17 cellular contexts compared by ENCODE assay signal in the genomic region with DNA sequence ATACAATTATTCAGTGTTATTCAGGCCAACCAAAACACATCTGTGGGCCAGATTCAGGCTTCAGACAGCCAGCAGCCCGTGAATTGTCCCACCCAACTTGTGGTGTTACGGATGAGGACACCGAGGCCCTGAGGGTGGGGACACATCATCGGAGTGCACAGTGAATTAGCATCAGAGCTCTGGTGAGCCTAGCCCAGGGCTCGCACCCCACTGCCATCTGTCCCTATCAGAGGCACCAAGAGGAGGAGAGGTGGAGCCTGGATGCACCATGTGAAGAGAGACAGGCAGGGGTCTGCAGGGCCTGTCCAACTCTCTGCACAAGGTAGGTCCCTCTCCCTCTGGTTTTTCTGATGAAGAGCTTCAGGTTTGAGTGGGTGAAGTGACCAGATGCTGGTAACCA. TPM values are rescaled to one million over a fixed set of nuclear protein-coding genes. Genes with fewer than 3 reads are reported as not detected.
"Had no signal": no experiment of that assay in that cellular context is flagged by ENCODE, and none has a peak within 500 bp of the region (broad histone marks: within the 10 kb centered on the region; RNA-seq: fewer than 3 reads in every experiment).

No MANE protein-coding gene starts in this region.

- H3K4me3 ChIP-seq: hepatocyte, lower lobe of right lung, skin epidermis, thyroid gland had no signal

- H3K4me1 ChIP-seq: lower lobe of right lung, thyroid gland had no signal

- H3K27me3 ChIP-seq: hepatocyte, thyroid gland had no signal

- H2AFZ ChIP-seq: hepatocyte had no signal

- ATAC-seq: activated CD8-positive, alpha-beta T cell treated with anti-CD3 and anti-CD28 coated beads for 36 hours; effector memory CD8-positive, alpha-beta T cell; lower lobe of right lung; stimulated activated effector memory CD8-positive, alpha-beta T cell treated with anti-CD3 and anti-CD28 coated beads, Interleukin-12 subunit alpha, Interleukin-12 subunit beta, amount 100 ng/mL, for 72 hours had no signal

- H3K9me3 ChIP-seq: lower lobe of right lung, thyroid gland had no signal

- H3K4me2 ChIP-seq: hepatocyte had no signal

- DNase-seq: activated B cell treated with CpG ODN at 0.5 μM for 24 hours; activated CD4-positive, alpha-beta T cell treated with anti-CD3 and anti-CD28 coated beads for 4 hours; activated CD8-positive, alpha-beta T cell treated with anti-CD3 and anti-CD28 coated beads for 36 hours; activated T-cell treated with anti-CD3 and anti-CD28 coated beads, Interleukin-2, amount 50 U/mL, for 24 hours; dermis blood vessel endothelial cell; effector memory CD8-positive, alpha-beta T cell; left cardiac atrium; lower lobe of right lung; midbrain; nucleus accumbens; posterior cingulate gyrus; stimulated activated CD4-positive, alpha-beta T cell treated with anti-CD3 and anti-CD28 coated beads, Interleukin-15, amount 100 ng/mL, for 24 hours; stimulated activated CD4-positive, alpha-beta T cell treated with anti-CD3 and anti-CD28 coated beads, Interleukin-4, amount 100 ng/mL, for 1 hour; thyroid gland had no signal

- H3K36me3 ChIP-seq: lower lobe of right lung, thyroid gland had no signal

- H3K27ac ChIP-seq: hepatocyte, lower lobe of right lung, skin epidermis, thyroid gland had no signal

RNA-seq across cellular contexts. Expression of a gene that starts 14.9 kb away (rescaled TPM):
- total RNA-seq: activated B cell treated with CpG ODN at 0.5 μM for 24 hours; activated CD8-positive, alpha-beta T cell treated with anti-CD3 and anti-CD28 coated beads for 36 hours had no signal
